ENCODE assay signal across 8 cellular contexts in genomic region chr3:158644345-158644908, GRCh38. TPM values are rescaled to one million over a fixed set of nuclear protein-coding genes. Genes with fewer than 3 reads are reported as not detected.
DNase-seq lines count a peak whose midpoint lies in the region; ATAC-seq lines count a peak whose summit lies in the region.

Gene GFM1 (plus strand): TSS chr3:158644527. CDS start chr3:158644635, 108 bp downstream.

- H3K36me3 Mint-ChIP-seq in effector memory CD8-positive, alpha-beta T cell (ENCODE audit: insufficient read depth): peaks cover 13% of the 10 kb centered on the region
- peaks cover 12% of the 10 kb centered on the region for H3K36me3 Mint-ChIP-seq in memory B cell

- H3K27ac Mint-ChIP-seq in effector memory CD8-positive, alpha-beta T cell: peak within 1 kb of the TSS; percentile 88 to 89
- H3K27ac Mint-ChIP-seq in memory B cell: peak within 1 kb of the TSS; percentile 77

- DNase-seq in COLO668 (lab: John Stamatoyannopoulos, UW; ENCODE audit: unreplicated experiment) (peak; percentile 91), HS-5 (ENCODE audit: low read depth) (peak; percentile 83), memory B cell (ENCODE audit: low spot score in 2 of 2) (peak; percentile 77 to 79)
- peak; percentile 83 for DNase-seq in NK-92 treated with Interleukin-12 subunit alpha and Interleukin-12 subunit beta, amount 100 ng/mL, for 24 hours (lab: John Stamatoyannopoulos, UW)
- DNase-seq in effector memory CD8-positive, alpha-beta T cell: peak; percentile 84 to 87 (median 85)
- peak; percentile 71 for DNase-seq in stimulated activated CD8-positive, alpha-beta memory T cell treated with anti-CD3 and anti-CD28 coated beads, Interleukin-12 subunit alpha, Interleukin-12 subunit beta, amount 100 ng/mL, for 4 hours (ENCODE audit: low read depth)

- peaks cover 20 to 26% of the 10 kb centered on the region in 2 donors for H3K4me1 Mint-ChIP-seq in effector memory CD8-positive, alpha-beta T cell (ENCODE audit: low read depth in 2 of 2)
- peaks cover 8% of the 10 kb centered on the region for H3K4me1 Mint-ChIP-seq in memory B cell

- no peaks in the 10 kb centered on the region for H3K27me3 Mint-ChIP-seq in effector memory CD8-positive, alpha-beta T cell
- H3K27me3 Mint-ChIP-seq in memory B cell: no peaks in the 10 kb centered on the region

- CTCF ChIA-PET in activated CD8-positive, alpha-beta memory T cell treated with anti-CD3 and anti-CD28 coated beads for 36 hours (lab: Charles Lee): interaction anchor here (0.7 to 1.8 kb wide), 9 partner anchors 15 to 145 kb away, joined by 3 to 8 read pairs (median 3); partner anchors contain the start of genes LXN and MLF1

- ATAC-seq in GM19467 (IDR thresholded peaks at IDR 0.05; ENCODE audit: unreplicated experiment): peak; percentile 99
- peak; percentile 92 for ATAC-seq in effector memory CD8-positive, alpha-beta T cell (replicated peaks)
- ATAC-seq in memory B cell (ENCODE audit: low read depth): peak; percentile 93

- H3K9me3 Mint-ChIP-seq in effector memory CD8-positive, alpha-beta T cell: no peaks in the 10 kb centered on the region
- H3K9me3 Mint-ChIP-seq in memory B cell: no peaks in the 10 kb centered on the region

- POLR2A ChIA-PET in activated CD8-positive, alpha-beta memory T cell treated with anti-CD3 and anti-CD28 coated beads for 36 hours (lab: Charles Lee): interaction anchor here (0.6 to 1.5 kb wide), 4 partner anchors 16 to 535 kb away, joined by 3 to 6 read pairs (median 4); partner anchors contain the start of gene RSRC1

- peak within 1 kb of the TSS; percentile 88 to 93 for H3K4me3 Mint-ChIP-seq in effector memory CD8-positive, alpha-beta T cell
- peak within 1 kb of the TSS; percentile 92 for H3K4me3 Mint-ChIP-seq in memory B cell

RNA-seq across cellular contexts. Expression of gene GFM1, which starts in this region (rescaled TPM):
- total RNA-seq in activated CD8-positive, alpha-beta memory T cell treated with anti-CD3 and anti-CD28 coated beads for 36 hours: 10 to 100 TPM; 87.6 to 88.5 TPM

Comparison
In these comparisons a context has a peak if more than half of its experiments do, and no peak if none do; other contexts are left out.
1. Peak in every context shown above with its lines: DNase-seq and ATAC-seq.